Comparison of ENCODE assay signal across 17 cellular contexts in genomic region chr5:27855491-27855890, GRCh38.
DNase-seq lines count a peak whose midpoint lies in the region; ATAC-seq and TF ChIP-seq lines count a peak whose summit lies in the region.
"Had no signal": no experiment of that assay in that cellular context is flagged by ENCODE, and none has a peak within 500 bp of the region (broad histone marks: within the 10 kb centered on the region; RNA-seq: fewer than 3 reads in every experiment).

No MANE protein-coding gene starts in this region.

- WGBS in mesenchymal stem cell = no CpG with 5 or more reads among the region's 1 CpG
- WGBS in prostate gland = 22% methylated on average over 1 of the region's 1 CpG

- H3K79me2 ChIP-seq in PC-3 (ENCODE audit: low read length) = no peaks in the 10 kb centered on the region

- peak; percentile 28 for DNase-seq in COLO829 (ENCODE audit: low spot score)
- DNase-seq in PC-3 = peak; percentile 37
- peak; percentile 89 for DNase-seq in epithelial cell of proximal tubule (ENCODE audit: low read depth)
- no peak for DNase-seq in mesenchymal stem cell
- no peak for DNase-seq in activated T-cell treated with anti-CD3 and anti-CD28 coated beads, Interleukin-2, amount 50 U/mL, for 48 hours
- DNase-seq in prostate gland (ENCODE audit: low spot score) = no peak
- DNase-seq: AML-193, COR-L47, NCI-H1092, NCI-H2081 treated with DMSO at 0.1 percent for 48 hours, NCI-H510A treated with DMSO at 0.1 percent for 48 hours, NCI-H82, PC-9 had no signal

- H2AK5ac ChIP-seq in mesenchymal stem cell (ENCODE audit: low read length, severe bottlenecking) = no peak overlapping the region

- H3K36me3 ChIP-seq in PC-3 (ENCODE audit: low read depth, low read length) (no peaks in the 10 kb centered on the region), mesenchymal stem cell (ENCODE audit: control insufficient read depth in 1 of 2, insufficient read depth in 2 of 2, low read depth in 1 of 2, low read length in 2 of 2) (no peaks in the 10 kb centered on the region), prostate gland (no peaks in the 10 kb centered on the region)
- H3K36me3 ChIP-seq: HAP-1 had no signal

- intact Hi-C loops in PC-3 (cut with micrococcal nuclease) (loop anchor here (2.0 kb wide), 1 partner anchor 51 kb away; no protein-coding TSS in a partner anchor), prostate gland (cut with DNase I) (no loop called here)

- H3K23ac ChIP-seq in mesenchymal stem cell (ENCODE audit: low read length in 2 of 2) = no peak overlapping the region

- BruUV-seq in PC-3 (replicated peaks; lab: Mats Ljungman, UMichigan) = no TSS peak

- H3K14ac ChIP-seq in mesenchymal stem cell (ENCODE audit: low read length in 2 of 2) = no peak overlapping the region

- H3K4me1 ChIP-seq in PC-3 (ENCODE audit: insufficient read depth, low read length) (peaks cover 6% of the 10 kb centered on the region; the same call in 1 of the 2 replicates), mesenchymal stem cell (ENCODE audit: control insufficient read depth, insufficient read depth, low read depth, low read length) (peaks cover 3% of the 10 kb centered on the region), prostate gland (replicated peaks) (no peaks in the 10 kb centered on the region)
- H3K4me1 ChIP-seq: HAP-1 had no signal

- H3K9ac ChIP-seq in PC-3 (ENCODE audit: low read length) (no peak overlapping the region), mesenchymal stem cell (ENCODE audit: low read length) (no peak overlapping the region)

- no peaks in the 10 kb centered on the region for H3K9me3 ChIP-seq in PC-3 (ENCODE audit: low read length)
- no peaks in the 10 kb centered on the region for H3K9me3 ChIP-seq in mesenchymal stem cell (ENCODE audit: control insufficient read depth, low read length)
- H3K9me3 ChIP-seq in prostate gland = no peaks in the 10 kb centered on the region
- H3K9me3 ChIP-seq: HAP-1 had no signal

- H3K27me3 ChIP-seq in PC-3 (ENCODE audit: low read length) (no peaks in the 10 kb centered on the region), mesenchymal stem cell (ENCODE audit: control insufficient read depth in 1 of 2, insufficient read depth in 1 of 2, low read length in 2 of 2) (no peaks in the 10 kb centered on the region), prostate gland (replicated peaks; ENCODE audit: insufficient read depth) (no peaks in the 10 kb centered on the region)

- no peak overlapping the region for H3K4ac ChIP-seq in mesenchymal stem cell (ENCODE audit: low read depth in 1 of 2, low read length in 2 of 2)

- TF ChIP-seq CTCF in PC-3 (conservative IDR thresholded peaks at IDR 0.05; ENCODE audit: low read depth, low read length) (no peak), epithelial cell of proximal tubule (conservative IDR thresholded peaks at IDR 0.05; ENCODE audit: low read depth, low read length) (no peak), prostate gland (IDR thresholded peaks at IDR 0.05) (no peak)

- no peak overlapping the region for H2BK5ac ChIP-seq in mesenchymal stem cell (ENCODE audit: low read depth, low read length, poor library complexity, severe bottlenecking)

- H3F3A ChIP-seq in PC-3 (ENCODE audit: low read length, unreplicated experiment) = no peaks in the 10 kb centered on the region

- H3K4me3 ChIP-seq in PC-3 (ENCODE audit: low read length) = no peak overlapping the region
- no peak overlapping the region for H3K4me3 ChIP-seq in epithelial cell of proximal tubule (ENCODE audit: low read depth, low read length)
- H3K4me3 ChIP-seq in mesenchymal stem cell (ENCODE audit: insufficient read depth in 1 of 2, low read depth in 1 of 2, low read length in 2 of 2) = no peak overlapping the region
- no peak overlapping the region for H3K4me3 ChIP-seq in prostate gland
- H3K4me3 ChIP-seq: HAP-1, K562, PC-9 had no signal

- no peak overlapping the region for H2BK120ac ChIP-seq in mesenchymal stem cell (ENCODE audit: low read depth, low read length)

- no peak overlapping the region for H2BK15ac ChIP-seq in mesenchymal stem cell (ENCODE audit: low read depth, poor library complexity, severe bottlenecking)

- no peak overlapping the region for H3K4me2 ChIP-seq in PC-3 (ENCODE audit: low read length)
- H3K4me2 ChIP-seq in mesenchymal stem cell (ENCODE audit: low read length, poor library complexity, severe bottlenecking) = no peak overlapping the region
- H3K4me2 ChIP-seq: PC-9 had no signal

- H4K8ac ChIP-seq in mesenchymal stem cell (ENCODE audit: low read length) = no peak overlapping the region

- H2AFZ ChIP-seq in PC-3 (ENCODE audit: low read length) (no peak overlapping the region), mesenchymal stem cell (ENCODE audit: low read depth, low read length) (no peak overlapping the region)
- H2AFZ ChIP-seq: PC-9 had no signal

- no peak overlapping the region for H3K27ac ChIP-seq in PC-3 (ENCODE audit: low read length)
- H3K27ac ChIP-seq in mesenchymal stem cell (ENCODE audit: low read length, poor library complexity, severe bottlenecking) = peak overlapping the region; percentile 88
- no peak overlapping the region for H3K27ac ChIP-seq in prostate gland
- H3K27ac ChIP-seq: PC-9 had no signal

- H4K20me1 ChIP-seq in PC-3 (ENCODE audit: low read length) = no peaks in the 10 kb centered on the region

- H2BK12ac ChIP-seq in mesenchymal stem cell (ENCODE audit: low read length in 2 of 2) = no peak overlapping the region

- H4K91ac ChIP-seq in mesenchymal stem cell (ENCODE audit: low read length) = no peak overlapping the region

- no peaks in the 10 kb centered on the region for H3K9me2 ChIP-seq in PC-3 (replicated peaks; ENCODE audit: low read length)

- no peaks in the 10 kb centered on the region for H3K79me1 ChIP-seq in mesenchymal stem cell (replicated peaks; ENCODE audit: low read length, poor library complexity, severe bottlenecking)

- TF ChIP-seq POLR2A in prostate gland (IDR thresholded peaks at IDR 0.05) = no peak

- peak; percentile 73 for ATAC-seq in PC-3
- ATAC-seq in GM21367 (IDR thresholded peaks at IDR 0.05; ENCODE audit: unreplicated experiment) = no peak
- ATAC-seq in HG03521 (IDR thresholded peaks at IDR 0.05; ENCODE audit: unreplicated experiment) = no peak
- ATAC-seq: K562 had no signal

- CTCF ChIA-PET in PC-3 (lab: Charles Lee) = no interaction called here

- H3K18ac ChIP-seq in mesenchymal stem cell (ENCODE audit: low read depth in 1 of 2, low read length in 2 of 2) = no peak overlapping the region

- POLR2A ChIA-PET in PC-3 (lab: Charles Lee; ENCODE audit: unreplicated experiment) = no interaction called here

Comparison
In these comparisons a context has a peak if more than half of its experiments do, and no peak if none do; other contexts are left out.
1. DNase-seq: peak in COLO829 (single experiment), PC-3 (single experiment) and epithelial cell of proximal tubule (single experiment); none in mesenchymal stem cell (single experiment), activated T-cell treated with anti-CD3 and anti-CD28 coated beads, Interleukin-2, amount 50 U/mL, for 48 hours (0 of 2) and prostate gland (single experiment).